In the genomic region with DNA sequence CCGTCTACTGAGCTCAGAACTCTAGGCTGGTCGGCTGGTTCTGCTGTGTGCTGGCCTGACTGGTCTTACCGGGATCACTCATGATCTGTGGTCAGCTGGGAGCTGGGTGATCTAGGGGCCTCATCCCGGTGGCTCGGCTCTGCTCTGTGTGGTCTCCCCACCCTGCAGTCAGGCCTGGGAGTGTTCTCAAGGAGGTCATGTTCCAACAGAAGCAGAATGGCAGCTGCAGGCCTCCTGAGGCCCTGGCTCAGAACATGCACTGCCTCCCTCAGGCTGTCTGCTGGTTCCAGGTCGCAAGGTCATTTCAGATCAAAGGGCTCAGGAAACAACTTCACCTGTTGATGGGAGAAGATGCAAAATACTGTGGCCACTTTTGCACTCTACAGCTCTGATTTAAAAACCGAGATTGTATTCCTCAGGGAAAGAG, we compare ENCODE assay signal across 1 cellular context.
TF ChIP-seq lines count a peak whose summit lies in the region.

No MANE protein-coding gene starts in this region.

TF ChIP-seq in HepG2, 621 proteins besides CTCF, POLR2A, EP300 and RAD21 (continued from another document and continues in another):
- TF ChIP-seq, protein P1, sequence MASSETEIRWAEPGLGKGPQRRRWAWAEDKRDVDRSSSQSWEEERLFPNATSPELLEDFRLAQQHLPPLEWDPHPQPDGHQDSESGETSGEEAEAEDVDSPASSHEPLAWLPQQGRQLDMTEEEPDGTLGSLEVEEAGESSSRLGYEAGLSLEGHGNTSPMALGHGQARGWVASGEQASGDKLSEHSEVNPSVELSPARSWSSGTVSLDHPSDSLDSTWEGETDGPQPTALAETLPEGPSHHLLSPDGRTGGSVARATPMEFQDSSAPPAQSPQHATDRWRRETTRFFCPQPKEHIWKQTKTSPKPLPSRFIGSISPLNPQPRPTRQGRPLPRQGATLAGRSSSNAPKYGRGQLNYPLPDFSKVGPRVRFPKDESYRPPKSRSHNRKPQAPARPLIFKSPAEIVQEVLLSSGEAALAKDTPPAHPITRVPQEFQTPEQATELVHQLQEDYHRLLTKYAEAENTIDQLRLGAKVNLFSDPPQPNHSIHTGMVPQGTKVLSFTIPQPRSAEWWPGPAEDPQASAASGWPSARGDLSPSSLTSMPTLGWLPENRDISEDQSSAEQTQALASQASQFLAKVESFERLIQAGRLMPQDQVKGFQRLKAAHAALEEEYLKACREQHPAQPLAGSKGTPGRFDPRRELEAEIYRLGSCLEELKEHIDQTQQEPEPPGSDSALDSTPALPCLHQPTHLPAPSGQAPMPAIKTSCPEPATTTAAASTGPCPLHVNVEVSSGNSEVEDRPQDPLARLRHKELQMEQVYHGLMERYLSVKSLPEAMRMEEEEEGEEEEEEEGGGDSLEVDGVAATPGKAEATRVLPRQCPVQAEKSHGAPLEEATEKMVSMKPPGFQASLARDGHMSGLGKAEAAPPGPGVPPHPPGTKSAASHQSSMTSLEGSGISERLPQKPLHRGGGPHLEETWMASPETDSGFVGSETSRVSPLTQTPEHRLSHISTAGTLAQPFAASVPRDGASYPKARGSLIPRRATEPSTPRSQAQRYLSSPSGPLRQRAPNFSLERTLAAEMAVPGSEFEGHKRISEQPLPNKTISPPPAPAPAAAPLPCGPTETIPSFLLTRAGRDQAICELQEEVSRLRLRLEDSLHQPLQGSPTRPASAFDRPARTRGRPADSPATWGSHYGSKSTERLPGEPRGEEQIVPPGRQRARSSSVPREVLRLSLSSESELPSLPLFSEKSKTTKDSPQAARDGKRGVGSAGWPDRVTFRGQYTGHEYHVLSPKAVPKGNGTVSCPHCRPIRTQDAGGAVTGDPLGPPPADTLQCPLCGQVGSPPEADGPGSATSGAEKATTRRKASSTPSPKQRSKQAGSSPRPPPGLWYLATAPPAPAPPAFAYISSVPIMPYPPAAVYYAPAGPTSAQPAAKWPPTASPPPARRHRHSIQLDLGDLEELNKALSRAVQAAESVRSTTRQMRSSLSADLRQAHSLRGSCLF (CRISPR knock-in tag; IDR thresholded peaks at IDR 0.05; ENCODE audit: borderline replicate concordance), result no peak
- no peak for TF ChIP-seq FOXK2 (IDR thresholded peaks at IDR 0.05)
- TF ChIP-seq PLRG1 (conservative IDR thresholded peaks at IDR 0.05), result no peak
- peak; percentile 20; the same call in 1 of the 2 replicates for TF ChIP-seq ZNF788 (CRISPR knock-in tag; IDR thresholded peaks at IDR 0.05; ENCODE audit: borderline replicate concordance)
- TF ChIP-seq ZBTB20 (CRISPR knock-in tag; IDR thresholded peaks at IDR 0.05; ENCODE audit: borderline replicate concordance, low read depth), result peak; percentile 28; the same call in 1 of the 2 replicates
- no peak for TF ChIP-seq ELF1 (CRISPR knock-in tag; IDR thresholded peaks at IDR 0.05)
- TF ChIP-seq, protein P2, sequence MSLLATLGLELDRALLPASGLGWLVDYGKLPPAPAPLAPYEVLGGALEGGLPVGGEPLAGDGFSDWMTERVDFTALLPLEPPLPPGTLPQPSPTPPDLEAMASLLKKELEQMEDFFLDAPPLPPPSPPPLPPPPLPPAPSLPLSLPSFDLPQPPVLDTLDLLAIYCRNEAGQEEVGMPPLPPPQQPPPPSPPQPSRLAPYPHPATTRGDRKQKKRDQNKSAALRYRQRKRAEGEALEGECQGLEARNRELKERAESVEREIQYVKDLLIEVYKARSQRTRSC (CRISPR knock-in tag; IDR thresholded peaks at IDR 0.05; ENCODE audit: low read depth), result no peak
- no peak for TF ChIP-seq ZNF883 (CRISPR knock-in tag; IDR thresholded peaks at IDR 0.05; ENCODE audit: not compliant biosample characterization)
- TF ChIP-seq RORA (CRISPR knock-in tag; IDR thresholded peaks at IDR 0.05), result no peak
- TF ChIP-seq, protein P3, sequence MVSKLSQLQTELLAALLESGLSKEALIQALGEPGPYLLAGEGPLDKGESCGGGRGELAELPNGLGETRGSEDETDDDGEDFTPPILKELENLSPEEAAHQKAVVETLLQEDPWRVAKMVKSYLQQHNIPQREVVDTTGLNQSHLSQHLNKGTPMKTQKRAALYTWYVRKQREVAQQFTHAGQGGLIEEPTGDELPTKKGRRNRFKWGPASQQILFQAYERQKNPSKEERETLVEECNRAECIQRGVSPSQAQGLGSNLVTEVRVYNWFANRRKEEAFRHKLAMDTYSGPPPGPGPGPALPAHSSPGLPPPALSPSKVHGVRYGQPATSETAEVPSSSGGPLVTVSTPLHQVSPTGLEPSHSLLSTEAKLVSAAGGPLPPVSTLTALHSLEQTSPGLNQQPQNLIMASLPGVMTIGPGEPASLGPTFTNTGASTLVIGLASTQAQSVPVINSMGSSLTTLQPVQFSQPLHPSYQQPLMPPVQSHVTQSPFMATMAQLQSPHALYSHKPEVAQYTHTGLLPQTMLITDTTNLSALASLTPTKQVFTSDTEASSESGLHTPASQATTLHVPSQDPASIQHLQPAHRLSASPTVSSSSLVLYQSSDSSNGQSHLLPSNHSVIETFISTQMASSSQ (IDR thresholded peaks at IDR 0.05; ENCODE audit: low read depth), result peak; percentile 49; the same call in 1 of the 2 replicates
- TF ChIP-seq, protein P3 (CRISPR knock-in tag; IDR thresholded peaks at IDR 0.05; ENCODE audit: borderline replicate concordance), result 0 out of 2 replicates have a peak, but pooled peaks have one; percentile 47
- TF ChIP-seq, protein P4, sequence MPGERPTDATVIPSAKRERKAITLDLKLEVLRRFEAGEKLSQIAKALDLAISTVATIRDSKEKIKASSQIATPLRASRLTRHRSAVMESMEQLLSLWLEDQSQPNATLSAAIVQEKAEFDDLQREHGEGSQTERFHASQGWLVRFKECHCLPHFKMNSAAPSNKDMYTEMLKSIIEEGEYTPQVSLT (CRISPR knock-in tag; IDR thresholded peaks at IDR 0.05; ENCODE audit: borderline replicate concordance, low read depth), result no peak
- peak; percentile 82 for TF ChIP-seq HNF4A (CRISPR knock-in tag; IDR thresholded peaks at IDR 0.05)
- TF ChIP-seq, protein P5, sequence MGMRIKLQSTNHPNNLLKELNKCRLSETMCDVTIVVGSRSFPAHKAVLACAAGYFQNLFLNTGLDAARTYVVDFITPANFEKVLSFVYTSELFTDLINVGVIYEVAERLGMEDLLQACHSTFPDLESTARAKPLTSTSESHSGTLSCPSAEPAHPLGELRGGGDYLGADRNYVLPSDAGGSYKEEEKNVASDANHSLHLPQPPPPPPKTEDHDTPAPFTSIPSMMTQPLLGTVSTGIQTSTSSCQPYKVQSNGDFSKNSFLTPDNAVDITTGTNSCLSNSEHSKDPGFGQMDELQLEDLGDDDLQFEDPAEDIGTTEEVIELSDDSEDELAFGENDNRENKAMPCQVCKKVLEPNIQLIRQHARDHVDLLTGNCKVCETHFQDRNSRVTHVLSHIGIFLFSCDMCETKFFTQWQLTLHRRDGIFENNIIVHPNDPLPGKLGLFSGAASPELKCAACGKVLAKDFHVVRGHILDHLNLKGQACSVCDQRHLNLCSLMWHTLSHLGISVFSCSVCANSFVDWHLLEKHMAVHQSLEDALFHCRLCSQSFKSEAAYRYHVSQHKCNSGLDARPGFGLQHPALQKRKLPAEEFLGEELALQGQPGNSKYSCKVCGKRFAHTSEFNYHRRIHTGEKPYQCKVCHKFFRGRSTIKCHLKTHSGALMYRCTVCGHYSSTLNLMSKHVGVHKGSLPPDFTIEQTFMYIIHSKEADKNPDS (CRISPR knock-in tag; IDR thresholded peaks at IDR 0.05), result no peak
- TF ChIP-seq ZC3H13 (CRISPR knock-in tag; IDR thresholded peaks at IDR 0.05), result no peak
- TF ChIP-seq IRF2 (CRISPR knock-in tag; IDR thresholded peaks at IDR 0.05), result peak; percentile 71; the same call in 1 of the 2 replicates
- peak; percentile 53 for TF ChIP-seq HDAC1 (CRISPR knock-in tag; IDR thresholded peaks at IDR 0.05)
- no peak for TF ChIP-seq MZF1 (CRISPR knock-in tag; IDR thresholded peaks at IDR 0.05; ENCODE audit: borderline replicate concordance)
- TF ChIP-seq, protein P6, sequence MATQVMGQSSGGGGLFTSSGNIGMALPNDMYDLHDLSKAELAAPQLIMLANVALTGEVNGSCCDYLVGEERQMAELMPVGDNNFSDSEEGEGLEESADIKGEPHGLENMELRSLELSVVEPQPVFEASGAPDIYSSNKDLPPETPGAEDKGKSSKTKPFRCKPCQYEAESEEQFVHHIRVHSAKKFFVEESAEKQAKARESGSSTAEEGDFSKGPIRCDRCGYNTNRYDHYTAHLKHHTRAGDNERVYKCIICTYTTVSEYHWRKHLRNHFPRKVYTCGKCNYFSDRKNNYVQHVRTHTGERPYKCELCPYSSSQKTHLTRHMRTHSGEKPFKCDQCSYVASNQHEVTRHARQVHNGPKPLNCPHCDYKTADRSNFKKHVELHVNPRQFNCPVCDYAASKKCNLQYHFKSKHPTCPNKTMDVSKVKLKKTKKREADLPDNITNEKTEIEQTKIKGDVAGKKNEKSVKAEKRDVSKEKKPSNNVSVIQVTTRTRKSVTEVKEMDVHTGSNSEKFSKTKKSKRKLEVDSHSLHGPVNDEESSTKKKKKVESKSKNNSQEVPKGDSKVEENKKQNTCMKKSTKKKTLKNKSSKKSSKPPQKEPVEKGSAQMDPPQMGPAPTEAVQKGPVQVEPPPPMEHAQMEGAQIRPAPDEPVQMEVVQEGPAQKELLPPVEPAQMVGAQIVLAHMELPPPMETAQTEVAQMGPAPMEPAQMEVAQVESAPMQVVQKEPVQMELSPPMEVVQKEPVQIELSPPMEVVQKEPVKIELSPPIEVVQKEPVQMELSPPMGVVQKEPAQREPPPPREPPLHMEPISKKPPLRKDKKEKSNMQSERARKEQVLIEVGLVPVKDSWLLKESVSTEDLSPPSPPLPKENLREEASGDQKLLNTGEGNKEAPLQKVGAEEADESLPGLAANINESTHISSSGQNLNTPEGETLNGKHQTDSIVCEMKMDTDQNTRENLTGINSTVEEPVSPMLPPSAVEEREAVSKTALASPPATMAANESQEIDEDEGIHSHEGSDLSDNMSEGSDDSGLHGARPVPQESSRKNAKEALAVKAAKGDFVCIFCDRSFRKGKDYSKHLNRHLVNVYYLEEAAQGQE (IDR thresholded peaks at IDR 0.05; ENCODE audit: borderline replicate concordance in 1 of 2, low read depth in 1 of 2, low read length in 2 of 2), result no peak
- TF ChIP-seq NCOA2 (CRISPR knock-in tag; IDR thresholded peaks at IDR 0.05), result peak; percentile 74
- no peak for TF ChIP-seq CC2D1A (CRISPR knock-in tag; IDR thresholded peaks at IDR 0.05)
- no peak for TF ChIP-seq SMARCE1 (IDR thresholded peaks at IDR 0.05; ENCODE audit: borderline replicate concordance)
- TF ChIP-seq, protein P7, sequence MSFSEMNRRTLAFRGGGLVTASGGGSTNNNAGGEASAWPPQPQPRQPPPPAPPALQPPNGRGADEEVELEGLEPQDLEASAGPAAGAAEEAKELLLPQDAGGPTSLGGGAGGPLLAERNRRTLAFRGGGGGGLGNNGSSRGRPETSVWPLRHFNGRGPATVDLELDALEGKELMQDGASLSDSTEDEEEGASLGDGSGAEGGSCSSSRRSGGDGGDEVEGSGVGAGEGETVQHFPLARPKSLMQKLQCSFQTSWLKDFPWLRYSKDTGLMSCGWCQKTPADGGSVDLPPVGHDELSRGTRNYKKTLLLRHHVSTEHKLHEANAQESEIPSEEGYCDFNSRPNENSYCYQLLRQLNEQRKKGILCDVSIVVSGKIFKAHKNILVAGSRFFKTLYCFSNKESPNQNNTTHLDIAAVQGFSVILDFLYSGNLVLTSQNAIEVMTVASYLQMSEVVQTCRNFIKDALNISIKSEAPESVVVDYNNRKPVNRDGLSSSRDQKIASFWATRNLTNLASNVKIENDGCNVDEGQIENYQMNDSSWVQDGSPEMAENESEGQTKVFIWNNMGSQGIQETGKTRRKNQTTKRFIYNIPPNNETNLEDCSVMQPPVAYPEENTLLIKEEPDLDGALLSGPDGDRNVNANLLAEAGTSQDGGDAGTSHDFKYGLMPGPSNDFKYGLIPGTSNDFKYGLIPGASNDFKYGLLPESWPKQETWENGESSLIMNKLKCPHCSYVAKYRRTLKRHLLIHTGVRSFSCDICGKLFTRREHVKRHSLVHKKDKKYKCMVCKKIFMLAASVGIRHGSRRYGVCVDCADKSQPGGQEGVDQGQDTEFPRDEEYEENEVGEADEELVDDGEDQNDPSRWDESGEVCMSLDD (CRISPR knock-in tag; IDR thresholded peaks at IDR 0.05; ENCODE audit: borderline replicate concordance), result no peak
- TF ChIP-seq GLI4 (CRISPR knock-in tag; IDR thresholded peaks at IDR 0.05; ENCODE audit: borderline replicate concordance), result no peak
- no peak for TF ChIP-seq RFXAP (CRISPR knock-in tag; IDR thresholded peaks at IDR 0.05; ENCODE audit: borderline replicate concordance)
- no peak for TF ChIP-seq PHF5A (CRISPR knock-in tag; IDR thresholded peaks at IDR 0.05; ENCODE audit: low read depth, unreplicated experiment)
- peak; percentile 92 for TF ChIP-seq ZNF644 (CRISPR knock-in tag; IDR thresholded peaks at IDR 0.05; ENCODE audit: low read depth)
- TF ChIP-seq, protein P8, sequence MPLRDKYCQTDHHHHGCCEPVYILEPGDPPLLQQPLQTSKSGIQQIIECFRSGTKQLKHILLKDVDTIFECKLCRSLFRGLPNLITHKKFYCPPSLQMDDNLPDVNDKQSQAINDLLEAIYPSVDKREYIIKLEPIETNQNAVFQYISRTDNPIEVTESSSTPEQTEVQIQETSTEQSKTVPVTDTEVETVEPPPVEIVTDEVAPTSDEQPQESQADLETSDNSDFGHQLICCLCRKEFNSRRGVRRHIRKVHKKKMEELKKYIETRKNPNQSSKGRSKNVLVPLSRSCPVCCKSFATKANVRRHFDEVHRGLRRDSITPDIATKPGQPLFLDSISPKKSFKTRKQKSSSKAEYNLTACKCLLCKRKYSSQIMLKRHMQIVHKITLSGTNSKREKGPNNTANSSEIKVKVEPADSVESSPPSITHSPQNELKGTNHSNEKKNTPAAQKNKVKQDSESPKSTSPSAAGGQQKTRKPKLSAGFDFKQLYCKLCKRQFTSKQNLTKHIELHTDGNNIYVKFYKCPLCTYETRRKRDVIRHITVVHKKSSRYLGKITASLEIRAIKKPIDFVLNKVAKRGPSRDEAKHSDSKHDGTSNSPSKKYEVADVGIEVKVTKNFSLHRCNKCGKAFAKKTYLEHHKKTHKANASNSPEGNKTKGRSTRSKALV (CRISPR knock-in tag; IDR thresholded peaks at IDR 0.05), result no peak
- no peak for TF ChIP-seq TBL1XR1 (IDR thresholded peaks at IDR 0.05; ENCODE audit: borderline replicate concordance, low read length, partially characterized antibody)
- no peak for TF ChIP-seq ATF1 (CRISPR knock-in tag; IDR thresholded peaks at IDR 0.05)
- TF ChIP-seq, protein P9, sequence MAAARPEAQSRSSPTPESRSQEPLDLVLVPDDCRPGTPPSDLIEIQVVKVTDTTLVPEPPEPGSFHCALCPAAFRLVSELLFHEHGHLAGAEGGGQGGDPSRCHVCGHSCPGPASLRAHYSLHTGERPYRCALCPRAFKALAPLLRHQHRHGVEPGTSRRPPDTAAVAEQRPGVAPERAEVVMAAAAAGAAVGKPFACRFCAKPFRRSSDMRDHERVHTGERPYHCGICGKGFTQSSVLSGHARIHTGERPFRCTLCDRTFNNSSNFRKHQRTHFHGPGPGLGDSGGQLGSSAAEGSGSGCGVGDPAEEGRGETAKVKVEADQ (CRISPR knock-in tag; IDR thresholded peaks at IDR 0.05; ENCODE audit: borderline replicate concordance), result no peak; the same call in 1 of the 2 replicates
- no peak for TF ChIP-seq ELF4 (CRISPR knock-in tag; IDR thresholded peaks at IDR 0.05; ENCODE audit: borderline replicate concordance)
- no peak for TF ChIP-seq SMAD9 (CRISPR knock-in tag; IDR thresholded peaks at IDR 0.05)
- TF ChIP-seq SRSF1 (optimal IDR thresholded peaks at IDR 0.05; ENCODE audit: low read depth, low read length), result no peak
